Comparison of ENCODE assay signal across 29 cellular contexts in genomic region chr7:32381024-32381601, GRCh38.
A peak's percentile ranks its signal among the peaks of the same experiment; 100 is the strongest.
DNase-seq lines count a peak whose midpoint lies in the region; ATAC-seq, FAIRE-seq and TF ChIP-seq lines count a peak whose summit lies in the region.
"Had no signal": no experiment of that assay in that cellular context is flagged by ENCODE, and none has a peak within 500 bp of the region (broad histone marks: within the 10 kb centered on the region; RNA-seq: fewer than 3 reads in every experiment).

No MANE protein-coding gene starts in this region.

- H3K4me2 ChIP-seq in DOHH2 (ENCODE audit: low read length) = no peak overlapping the region
- no peak overlapping the region for H3K4me2 ChIP-seq in GM23338
- H3K4me2 ChIP-seq: BLaER1 treated with 17β-estradiol and CSF1 and Interleukin-3, amounts not matched to agents 10 nM and 100 nM had no signal

- H3K4me3 ChIP-seq in DOHH2 (ENCODE audit: low read length) (no peak overlapping the region), GM23338 (no peak overlapping the region), NB4 (ENCODE audit: low read depth, low read length) (no peak overlapping the region)
- H3K4me3 ChIP-seq: adrenal gland; BLaER1 treated with 17β-estradiol and CSF1 and Interleukin-3, amounts not matched to agents 10 nM and 100 nM; gastrocnemius medialis; mucosa of descending colon; SJCRH30; thyroid gland had no signal

- H3K9me3 ChIP-seq in DOHH2 (ENCODE audit: control insufficient read depth, insufficient read depth, low read length) = no peaks in the 10 kb centered on the region
- H3K9me3 ChIP-seq: adrenal gland, Caco-2, gastrocnemius medialis, mucosa of descending colon, SJCRH30, thyroid gland had no signal

- H2AFZ ChIP-seq in GM23338 = no peak overlapping the region
- H2AFZ ChIP-seq: parathyroid adenoma had no signal

- ATAC-seq in GM23338 (peak; percentile 60; the same call in 2 of the 3 replicates), foreskin keratinocyte (peak; percentile 35), GM18861 (IDR thresholded peaks at IDR 0.05; ENCODE audit: unreplicated experiment) (no peak)
- ATAC-seq: gastrocnemius medialis; mucosa of descending colon; sciatic nerve; stimulated activated naive CD8-positive, alpha-beta T cell treated with anti-CD3 and anti-CD28 coated beads, Interleukin-15, Interleukin-2, amounts not matched to agents 100 U/mL and 50 U/mL, for 24 hours had no signal

- H3K79me2 ChIP-seq in DOHH2 (ENCODE audit: control insufficient read depth, low read length) = no peaks in the 10 kb centered on the region
- H3K79me2 ChIP-seq in GM23338 (replicated peaks; ENCODE audit: insufficient read depth) = no peaks in the 10 kb centered on the region
- H3K79me2 ChIP-seq: parathyroid adenoma had no signal

- no peaks in the 10 kb centered on the region for H3K4me1 ChIP-seq in DOHH2 (ENCODE audit: control insufficient read depth, low read length)
- peaks cover 19% of the 10 kb centered on the region for H3K4me1 ChIP-seq in GM23338 (ENCODE audit: insufficient read depth)
- no peaks in the 10 kb centered on the region for H3K4me1 ChIP-seq in foreskin keratinocyte
- H3K4me1 ChIP-seq: adrenal gland, Caco-2, gastrocnemius medialis, parathyroid adenoma, SJCRH30, thyroid gland had no signal

- FAIRE-seq in GM12892 (lab: Jason Lieb, UNC) = no peak

- no peaks in the 10 kb centered on the region for H3K36me3 Mint-ChIP-seq in GM23338 (ENCODE audit: low read depth)

- H3F3A ChIP-seq in DOHH2 (ENCODE audit: control insufficient read depth, insufficient read depth) (no peaks in the 10 kb centered on the region), GM23338 (replicated peaks; ENCODE audit: low read depth) (no peaks in the 10 kb centered on the region)

- TF ChIP-seq POLR2A in NB4 (IDR thresholded peaks at IDR 0.05; ENCODE audit: extremely low read depth, insufficient read length) (no peak), GM12892 (IDR thresholded peaks at IDR 0.05; ENCODE audit: low read depth, low read length) (no peak)

- H3K9me2 ChIP-seq in DOHH2 (replicated peaks; ENCODE audit: control insufficient read depth, low read length) (no peaks in the 10 kb centered on the region), GM23338 (ENCODE audit: insufficient read depth) (0 out of 2 replicates have a peak, but pooled peaks cover 4% of the 10 kb centered on the region)

- H3K9me3 Mint-ChIP-seq in GM23338 = no peaks in the 10 kb centered on the region; the same call in 2 of the 3 replicates
- H3K9me3 Mint-ChIP-seq: activated CD4-positive, alpha-beta T cell treated with anti-CD3 and anti-CD28 coated beads, Interleukin-2, amount 10 ng/mL, durations not matched to agents 24 days and 14 days; nephron; T-helper 2 cell treated with Interferon-gamma antibody and Interleukin-4, amounts not matched to agents 5 μg/mL and 100 μg/mL, for 36 hours had no signal

- TF ChIP-seq CTCF in DOHH2 (IDR thresholded peaks at IDR 0.05; ENCODE audit: low read depth, low read length, poor library complexity, severe bottlenecking) (peak; percentile 15), GM23338 (conservative IDR thresholded peaks at IDR 0.05; ENCODE audit: low read depth in 2 of 2) (peak in 1 of 2 experiments; percentile 17; a peak in 2 of 4 replicates), NB4 (IDR thresholded peaks at IDR 0.05; ENCODE audit: low read depth, low read length) (peak; percentile 26), foreskin keratinocyte (conservative IDR thresholded peaks at IDR 0.05) (no peak), GM13977 (IDR thresholded peaks at IDR 0.05; ENCODE audit: extremely low read depth, insufficient read depth, missing control alignments) (no peak)

- H3K27me3 Mint-ChIP-seq in GM23338 (ENCODE audit: insufficient read depth, low read depth, poor library complexity) = peaks cover 3% of the 10 kb centered on the region

- in situ Hi-C loops in GM13977 (cut with MboI; ENCODE audit: low pct_unique_long_range_greater_than_20kb, low sequenced_read_pairs, unreplicated experiment) = no loop called here

- H3K4me3 Mint-ChIP-seq in GM23338 = no peak overlapping the region
- H3K4me3 Mint-ChIP-seq: activated CD4-positive, alpha-beta T cell treated with anti-CD3 and anti-CD28 coated beads, Interleukin-2, amount 10 ng/mL, durations not matched to agents 24 days and 14 days; nephron; T-helper 2 cell treated with Interferon-gamma antibody and Interleukin-4, amounts not matched to agents 5 μg/mL and 100 μg/mL, for 36 hours had no signal

- H3K36me3 ChIP-seq in DOHH2 (ENCODE audit: control insufficient read depth, low read length) = no peaks in the 10 kb centered on the region
- H3K36me3 ChIP-seq in GM23338 (ENCODE audit: insufficient read depth) = no peaks in the 10 kb centered on the region
- H3K36me3 ChIP-seq: adrenal gland; BLaER1 treated with 17β-estradiol and CSF1 and Interleukin-3, amounts not matched to agents 10 nM and 100 nM; brain microvascular endothelial cell; gastrocnemius medialis; SJCRH30; thyroid gland had no signal

- no peak overlapping the region for H3K27ac Mint-ChIP-seq in GM23338
- H3K27ac Mint-ChIP-seq: activated CD4-positive, alpha-beta T cell treated with anti-CD3 and anti-CD28 coated beads, Interleukin-2, amount 10 ng/mL, durations not matched to agents 24 days and 14 days; nephron; T-helper 2 cell treated with Interferon-gamma antibody and Interleukin-4, amounts not matched to agents 5 μg/mL and 100 μg/mL, for 36 hours had no signal

- peaks cover 13% of the 10 kb centered on the region for H3K4me1 Mint-ChIP-seq in GM23338
- H3K4me1 Mint-ChIP-seq: activated CD4-positive, alpha-beta T cell treated with anti-CD3 and anti-CD28 coated beads, Interleukin-2, amount 10 ng/mL, durations not matched to agents 24 days and 14 days had no signal

- DNase-seq in GM23338 (ENCODE audit: low spot score) (peak; percentile 33), NB4 (ENCODE audit: low read depth) (no peak), foreskin keratinocyte (no peak), GM13977 (ENCODE audit: low spot score) (no peak), GM12892 (ENCODE audit: insufficient read length) (no peak), kidney glomerular epithelial cell (lab: John Stamatoyannopoulos, UW) (no peak)
- DNase-seq: activated CD4-positive, alpha-beta T cell treated with anti-CD3 and anti-CD28 coated beads, Interleukin-2, amount 10 ng/mL, durations not matched to agents 24 days and 14 days; activated naive CD4-positive, alpha-beta T cell; activated T-cell treated with anti-CD3 and anti-CD28 coated beads, Interleukin-2, amount 50 U/mL, for 48 hours; adrenal gland; brain microvascular endothelial cell; Caco-2; effector memory CD4-positive, alpha-beta T cell; gastrocnemius medialis; islet precursor cell; KG1; mucosa of descending colon; NCI-H510A treated with DMSO at 0.1 percent for 48 hours; SJCRH30; stimulated activated naive CD8-positive, alpha-beta T cell treated with anti-CD3 and anti-CD28 coated beads, Interleukin-15, Interleukin-2, amounts not matched to agents 100 U/mL and 50 U/mL, for 24 hours; thyroid gland had no signal

- no peaks in the 10 kb centered on the region for H3K27me3 ChIP-seq in DOHH2 (ENCODE audit: control insufficient read depth, low read length)
- H3K27me3 ChIP-seq in GM23338 (ENCODE audit: insufficient read depth) = no peaks in the 10 kb centered on the region
- peaks cover 17% of the 10 kb centered on the region for H3K27me3 ChIP-seq in foreskin keratinocyte
- H3K27me3 ChIP-seq: adrenal gland; BLaER1 treated with 17β-estradiol and CSF1 and Interleukin-3, amounts not matched to agents 10 nM and 100 nM; brain microvascular endothelial cell; thyroid gland had no signal

- H3K27ac ChIP-seq in DOHH2 (ENCODE audit: low read depth, low read length) = no peak overlapping the region
- H3K27ac ChIP-seq in GM23338 (ENCODE audit: low read depth) = no peak overlapping the region
- no peak overlapping the region for H3K27ac ChIP-seq in foreskin keratinocyte
- H3K27ac ChIP-seq: adrenal gland; BLaER1 treated with 17β-estradiol and CSF1 and Interleukin-3, amounts not matched to agents 10 nM and 100 nM; brain microvascular endothelial cell; gastrocnemius medialis; parathyroid adenoma; SJCRH30; thyroid gland; VCaP had no signal

- no peaks in the 10 kb centered on the region for H4K20me1 ChIP-seq in DOHH2 (ENCODE audit: control insufficient read depth, insufficient read depth, low read depth, low read length)
- H4K20me1 ChIP-seq in GM23338 (replicated peaks; ENCODE audit: insufficient read depth) = no peaks in the 10 kb centered on the region
- H4K20me1 ChIP-seq: BLaER1 treated with 17β-estradiol and CSF1 and Interleukin-3, amounts not matched to agents 10 nM and 100 nM had no signal

TF ChIP-seq in GM23338, 12 proteins besides CTCF, POLR2A, EP300 and RAD21 (continues in another document):
- TF ChIP-seq STAT1 (IDR thresholded peaks at IDR 0.05; ENCODE audit: unreplicated experiment) = no peak
- no peak for TF ChIP-seq ZNF331 (CRISPR knock-in tag; IDR thresholded peaks at IDR 0.05; ENCODE audit: low read depth)
- TF ChIP-seq EZH2phosphoT487 (IDR thresholded peaks at IDR 0.05; ENCODE audit: unreplicated experiment) = no peak
- no peak for TF ChIP-seq REST (IDR thresholded peaks at IDR 0.05; ENCODE audit: unreplicated experiment)

Comparison
In these comparisons a context has a peak if more than half of its experiments do, and no peak if none do; other contexts are left out.
1. CTCF ChIP-seq: peak in DOHH2 (single experiment) and NB4 (single experiment); none in foreskin keratinocyte (single experiment) and GM13977 (single experiment).